Comparison of ENCODE assay signal across 32 cellular contexts in genomic region chr7:81135322-81135721, GRCh38.
"Had no signal": no experiment of that assay in that cellular context is flagged by ENCODE, and none has a peak within 500 bp of the region (broad histone marks: within the 10 kb centered on the region; RNA-seq: fewer than 3 reads in every experiment).

No MANE protein-coding gene starts in this region.

- H3K4me1 ChIP-seq: ascending aorta had no signal

- H3K27me3 ChIP-seq: ascending aorta, cardiac muscle cell had no signal

- H3K36me3 ChIP-seq: ascending aorta, cardiac muscle cell had no signal

- H3K4me3 ChIP-seq: ascending aorta, cardiac muscle cell had no signal

- FAIRE-seq: bronchial epithelial cell, TTC549 had no signal

- DNase-seq: activated B cell treated with CpG ODN at 0.5 μM for 24 hours; activated CD4-positive, alpha-beta memory T cell treated with anti-CD3 and anti-CD28 coated beads for 36 hours; activated CD4-positive, alpha-beta T cell treated with anti-CD3 and anti-CD28 coated beads for 4 hours; activated CD4-positive, alpha-beta T cell treated with anti-CD3 and anti-CD28 coated beads, Interleukin-2, amount 10 ng/mL, durations not matched to agents 24 days and 14 days; activated CD4-positive, alpha-beta T cell treated with anti-CD3 and anti-CD28 coated beads, Interleukin-2, amount 50 U/mL, for 1 hour; activated CD4-positive, alpha-beta T cell treated with anti-CD3 and anti-CD28 coated beads, Interleukin-2, amount 50 U/mL, for 4 hours; activated CD4-positive, CD25-positive, alpha-beta regulatory T cell treated with anti-CD3 and anti-CD28 coated beads, Interleukin-2, amount 50 U/mL, for 72 hours; activated CD8-positive, alpha-beta memory T cell treated with anti-CD3 and anti-CD28 coated beads, Interleukin-2, amount 50 U/mL, for 4 hours; activated CD8-positive, alpha-beta T cell treated with anti-CD3 and anti-CD28 coated beads for 36 hours; activated effector memory CD4-positive, alpha-beta T cell treated with anti-CD3 and anti-CD28 coated beads, Interleukin-2, amount 50 U/mL, for 16 hours; activated gamma-delta T cell treated with Interleukin-2 at 50 U/mL for 16 hours; activated naive CD4-positive, alpha-beta T cell; activated naive CD4-positive, alpha-beta T cell treated with anti-CD3 and anti-CD28 coated beads, Interleukin-2, amount 10 ng/mL, durations not matched to agents 7 days and 5 days; activated naive CD8-positive, alpha-beta T cell treated with anti-CD3 and anti-CD28 coated beads, Interleukin-2, amount 10 ng/mL, durations not matched to agents 7 days and 5 days; activated naive CD8-positive, alpha-beta T cell treated with anti-CD3 and anti-CD28 coated beads, Interleukin-2, amount 50 U/mL, for 24 hours; activated T-cell treated with anti-CD3 and anti-CD28 coated beads for 4 hours; activated T-cell treated with anti-CD3 and anti-CD28 coated beads, Interleukin-2, amount 50 U/mL, for 1 hour; activated T-cell treated with anti-CD3 and anti-CD28 coated beads, Interleukin-2, amount 50 U/mL, for 4 hours; activated T-cell treated with anti-CD3 and anti-CD28 coated beads, Interleukin-2, amount 50 U/mL, for 72 hours; amygdala; anterior cingulate cortex; caudate nucleus; cerebellar nuclear complex; T-helper 1 cell; T-helper 2 cell; T-helper 9 cell had no signal

- ATAC-seq: activated CD8-positive, alpha-beta T cell treated with anti-CD3 and anti-CD28 coated beads for 36 hours; activated naive CD8-positive, alpha-beta T cell treated with anti-CD3 and anti-CD28 coated beads, Interleukin-2, amount 50 U/mL, for 24 hours; activated T-cell treated with anti-CD3 and anti-CD28 coated beads, Interleukin-2, amount 50 U/mL, for 4 hours; activated T-cell treated with anti-CD3 and anti-CD28 coated beads, Interleukin-2, amount 50 U/mL, for 72 hours; activated T-helper 17 cell treated with anti-CD3 and anti-CD28 coated beads, Interleukin-2, amount 50 U/mL, for 72 hours had no signal

- H3K9me3 ChIP-seq: ascending aorta had no signal

- H3K27ac ChIP-seq: ascending aorta, cardiac muscle cell, VCaP had no signal
